Comparison of ENCODE assay signal across 9 cellular contexts in genomic region chr3:30199096-30199734, GRCh38.
DNase-seq lines count a peak whose midpoint lies in the region; ATAC-seq lines count a peak whose summit lies in the region.
"Had no signal": no experiment of that assay in that cellular context is flagged by ENCODE, and none has a peak within 500 bp of the region (broad histone marks: within the 10 kb centered on the region; RNA-seq: fewer than 3 reads in every experiment).

No MANE protein-coding gene starts in this region.

- H3K27ac ChIP-seq in mesendoderm (ENCODE audit: low read depth, low read length) = no peak overlapping the region

- H3K9me3 Mint-ChIP-seq in effector memory CD8-positive, alpha-beta T cell = no peaks in the 10 kb centered on the region
- H3K9me3 Mint-ChIP-seq: activated naive CD4-positive, alpha-beta T cell treated with anti-CD3 and anti-CD28 coated beads, Interleukin-2, amount 50 U/mL, for 24 hours had no signal

- H3K4me1 ChIP-seq in mesendoderm (ENCODE audit: control insufficient read depth, low read depth, low read length) = no peaks in the 10 kb centered on the region

- no peak overlapping the region for H3K18ac ChIP-seq in mesendoderm (ENCODE audit: low read length)

- ATAC-seq in HG02642 (IDR thresholded peaks at IDR 0.05; ENCODE audit: poor library complexity, unreplicated experiment) (peak; percentile 69), GM19328 (IDR thresholded peaks at IDR 0.05; ENCODE audit: unreplicated experiment) (no peak)
- peak; percentile 48 for ATAC-seq in effector memory CD8-positive, alpha-beta T cell (replicated peaks)

- H3K56ac ChIP-seq in mesendoderm (ENCODE audit: low read length) = no peak overlapping the region

- no peaks in the 10 kb centered on the region for H3K27me3 Mint-ChIP-seq in effector memory CD8-positive, alpha-beta T cell
- H3K27me3 Mint-ChIP-seq: activated naive CD4-positive, alpha-beta T cell treated with anti-CD3 and anti-CD28 coated beads, Interleukin-2, amount 50 U/mL, for 24 hours had no signal

- H4K5ac ChIP-seq in mesendoderm (ENCODE audit: low read length) = no peak overlapping the region

- no peak overlapping the region for H3K4me3 Mint-ChIP-seq in effector memory CD8-positive, alpha-beta T cell
- H3K4me3 Mint-ChIP-seq: activated naive CD4-positive, alpha-beta T cell treated with anti-CD3 and anti-CD28 coated beads, Interleukin-2, amount 50 U/mL, for 24 hours had no signal

- no peak overlapping the region for H2BK120ac ChIP-seq in mesendoderm (ENCODE audit: low read depth, low read length)

- H3K23ac ChIP-seq in mesendoderm (ENCODE audit: low read length) = no peak overlapping the region

- no peak overlapping the region for H3K9ac ChIP-seq in mesendoderm (ENCODE audit: low read length)

- H2BK5ac ChIP-seq in mesendoderm (ENCODE audit: low read length) = no peak overlapping the region

- peak; percentile 9 for DNase-seq in DMS53 treated with DMSO at 0.1 percent for 48 hours (lab: John Stamatoyannopoulos, UW; ENCODE audit: unreplicated experiment)
- DNase-seq in NCI-H510A (lab: John Stamatoyannopoulos, UW) = peak; percentile 2
- peak; percentile 42 to 53 for DNase-seq in activated CD8-positive, alpha-beta memory T cell treated with anti-CD3 and anti-CD28 coated beads for 1 hour (ENCODE audit: extremely low read depth in 1 of 2, low read depth in 1 of 2)
- peak; percentile 42 to 53 (median 52) for DNase-seq in effector memory CD8-positive, alpha-beta T cell
- DNase-seq in mesendoderm = peak; percentile 54
- DNase-seq in stimulated activated CD8-positive, alpha-beta memory T cell treated with anti-CD3 and anti-CD28 coated beads, Interleukin-2, amount 100 ng/mL, for 1 hour (ENCODE audit: low read depth in 2 of 2) = peak; percentile 34 to 53

- H3K79me1 ChIP-seq in mesendoderm (ENCODE audit: low read length) = no peaks in the 10 kb centered on the region

- H3K79me2 ChIP-seq in mesendoderm (ENCODE audit: control insufficient read depth, insufficient read depth, low read length) = no peaks in the 10 kb centered on the region

- H3K4me2 ChIP-seq in mesendoderm (ENCODE audit: low read length) = no peak overlapping the region

- H3K4me1 Mint-ChIP-seq in effector memory CD8-positive, alpha-beta T cell (ENCODE audit: low read depth in 2 of 2) = no peaks in the 10 kb centered on the region

- no peak overlapping the region for H2BK15ac ChIP-seq in mesendoderm (replicated peaks; ENCODE audit: low read depth)

- no peak overlapping the region for H2AK5ac ChIP-seq in mesendoderm (ENCODE audit: low read length)

- no peak overlapping the region for H4K8ac ChIP-seq in mesendoderm (ENCODE audit: low read depth, low read length)

- H3K27me3 ChIP-seq in mesendoderm (ENCODE audit: insufficient read depth, low read length, poor library complexity) = no peaks in the 10 kb centered on the region

- no CpG with 5 or more reads among the region's 6 CpGs for WGBS in mesendoderm (ENCODE audit: extremely low coverage, insufficient coverage, low lambda C conversion rate)

- H3K4ac ChIP-seq in mesendoderm (ENCODE audit: low read depth, low read length) = no peak overlapping the region

- no peaks in the 10 kb centered on the region for H3K36me3 ChIP-seq in mesendoderm (ENCODE audit: control insufficient read depth, insufficient read depth, low read length)

- H3K27ac Mint-ChIP-seq in effector memory CD8-positive, alpha-beta T cell = no peak overlapping the region
- H3K27ac Mint-ChIP-seq: activated naive CD4-positive, alpha-beta T cell treated with anti-CD3 and anti-CD28 coated beads, Interleukin-2, amount 50 U/mL, for 24 hours had no signal

- H3K4me3 ChIP-seq in mesendoderm (ENCODE audit: low read length) = no peak overlapping the region

- no peaks in the 10 kb centered on the region for H3K36me3 Mint-ChIP-seq in effector memory CD8-positive, alpha-beta T cell (ENCODE audit: insufficient read depth)
- H3K36me3 Mint-ChIP-seq: activated naive CD4-positive, alpha-beta T cell treated with anti-CD3 and anti-CD28 coated beads, Interleukin-2, amount 50 U/mL, for 24 hours had no signal

Comparison
In these comparisons a context has a peak if more than half of its experiments do, and no peak if none do; other contexts are left out.
1. DNase-seq: peak in every context shown above with its lines; median percentile 54 in mesendoderm; 52 in effector memory CD8-positive, alpha-beta T cell; 48 in activated CD8-positive, alpha-beta memory T cell treated with anti-CD3 and anti-CD28 coated beads for 1 hour; 44 in stimulated activated CD8-positive, alpha-beta memory T cell treated with anti-CD3 and anti-CD28 coated beads, Interleukin-2, amount 100 ng/mL, for 1 hour; 9 in DMS53 treated with DMSO at 0.1 percent for 48 hours; 2 in NCI-H510A.